8 cellular contexts compared by ENCODE assay signal in the genomic region with DNA sequence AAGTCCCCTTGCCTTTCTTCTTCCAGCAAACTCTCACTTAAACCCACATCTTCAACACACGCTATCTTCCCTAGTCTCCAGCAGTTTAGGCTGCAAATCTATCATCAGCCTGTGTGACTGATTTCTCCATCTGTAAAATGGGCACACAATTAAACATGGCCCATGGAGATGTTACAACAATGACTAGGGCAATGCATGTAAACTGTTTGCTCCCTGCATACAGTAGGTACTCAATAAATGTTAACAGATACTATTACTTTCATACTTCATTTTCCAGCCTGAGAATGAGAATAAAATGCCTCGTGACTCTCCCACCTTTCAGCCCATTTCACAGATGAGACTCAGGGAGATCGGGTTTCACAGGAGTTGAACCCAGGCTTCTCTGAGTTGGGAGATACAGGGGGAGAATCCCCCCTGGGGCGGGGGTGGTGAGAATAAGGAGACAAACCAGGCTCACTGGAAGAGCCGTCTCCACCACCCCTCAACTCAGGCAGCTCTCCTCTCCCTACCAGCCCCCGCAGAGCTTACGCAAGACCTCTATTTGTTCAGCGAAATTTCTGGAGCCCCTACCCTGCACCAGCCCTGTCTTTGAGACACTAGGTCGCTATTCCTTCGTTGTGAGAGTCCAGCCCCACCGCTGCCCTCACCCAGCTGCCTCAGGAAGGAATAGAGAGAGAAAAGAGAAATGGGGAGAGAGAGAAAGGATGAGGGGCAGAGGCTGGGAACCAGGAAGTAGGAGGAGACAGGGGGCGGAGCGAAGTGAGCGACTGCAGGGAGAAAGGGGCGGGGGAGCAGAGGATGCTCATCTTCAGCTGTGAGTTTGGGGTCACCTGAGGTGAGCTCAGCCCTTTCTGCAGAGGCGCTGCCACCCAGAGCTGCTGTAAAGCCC. TPM values are rescaled to one million over a fixed set of nuclear protein-coding genes. Genes with fewer than 3 reads are reported as not detected.
DNase-seq lines count a peak whose midpoint lies in the region; ATAC-seq and TF ChIP-seq lines count a peak whose summit lies in the region.

No MANE protein-coding gene starts in this region.

- H3K27me3 ChIP-seq in Caco-2 (replicated peaks; ENCODE audit: control insufficient read depth, insufficient read depth, low read length) (no peaks in the 10 kb centered on the region), foreskin keratinocyte (no peaks in the 10 kb centered on the region), sigmoid colon (no peaks in the 10 kb centered on the region)

- H3K27me3 Mint-ChIP-seq in Caco-2 (ENCODE audit: insufficient read depth, unreplicated experiment): no peaks in the 10 kb centered on the region
- no peaks in the 10 kb centered on the region for H3K27me3 Mint-ChIP-seq in activated CD8-positive, alpha-beta memory T cell treated with anti-CD3 and anti-CD28 coated beads, Interleukin-2, amount 10 ng/mL, durations not matched to agents 7 days and 5 days

- intact Hi-C loops in Caco-2 (cut with micrococcal nuclease; ENCODE audit: unreplicated experiment): no loop called here
- intact Hi-C loops in sigmoid colon (cut with DNase I): no loop called here

- H3K36me3 ChIP-seq in Caco-2 (ENCODE audit: control insufficient read depth, insufficient read depth, low read length): no peaks in the 10 kb centered on the region
- H3K36me3 ChIP-seq in sigmoid colon: no peaks in the 10 kb centered on the region

- no peak for TF ChIP-seq EP300 in sigmoid colon (IDR thresholded peaks at IDR 0.05)

- H3K4me1 ChIP-seq in Caco-2 (peaks cover 10% of the 10 kb centered on the region), foreskin keratinocyte (peaks cover 7% of the 10 kb centered on the region), sigmoid colon (peaks cover 0 to 20% (median 12%) of the 10 kb centered on the region in 4 donors)

- TF ChIP-seq CTCF in Caco-2 (IDR thresholded peaks at IDR 0.05; ENCODE audit: insufficient read depth in 1 of 2, low read depth in 1 of 2, low read length in 1 of 2, severe bottlenecking in 1 of 2, unreplicated experiment in 1 of 2): no peak
- TF ChIP-seq CTCF in foreskin keratinocyte (conservative IDR thresholded peaks at IDR 0.05): no peak
- TF ChIP-seq CTCF in sigmoid colon (IDR thresholded peaks at IDR 0.05): no peak

- no peak overlapping the region for H3K4me3 ChIP-seq in Caco-2 (ENCODE audit: low read depth, low read length)
- H3K4me3 ChIP-seq in sigmoid colon: peak overlapping the region in 1 of 4 donors; percentile 12

- TF ChIP-seq POLR2A in sigmoid colon (IDR thresholded peaks at IDR 0.05): no peak

- no TSS peak for BruUV-seq in Caco-2 (replicated peaks; lab: Mats Ljungman, UMichigan)

- H3K4me3 Mint-ChIP-seq in Caco-2 (ENCODE audit: unreplicated experiment): no peak overlapping the region
- peak overlapping the region; percentile 69 for H3K4me3 Mint-ChIP-seq in activated CD8-positive, alpha-beta memory T cell treated with anti-CD3 and anti-CD28 coated beads, Interleukin-2, amount 10 ng/mL, durations not matched to agents 7 days and 5 days

- no peaks in the 10 kb centered on the region for H3K36me3 Mint-ChIP-seq in Caco-2 (ENCODE audit: insufficient read depth, unreplicated experiment)
- H3K36me3 Mint-ChIP-seq in activated CD8-positive, alpha-beta memory T cell treated with anti-CD3 and anti-CD28 coated beads, Interleukin-2, amount 10 ng/mL, durations not matched to agents 7 days and 5 days: no peaks in the 10 kb centered on the region

- H3K4me1 Mint-ChIP-seq in Caco-2 (ENCODE audit: low read depth, unreplicated experiment): no peaks in the 10 kb centered on the region
- peaks cover 35% of the 10 kb centered on the region for H3K4me1 Mint-ChIP-seq in activated CD8-positive, alpha-beta memory T cell treated with anti-CD3 and anti-CD28 coated beads, Interleukin-2, amount 10 ng/mL, durations not matched to agents 7 days and 5 days

- ATAC-seq in activated CD8-positive, alpha-beta memory T cell treated with anti-CD3 and anti-CD28 coated beads, Interleukin-2, amount 10 ng/mL, durations not matched to agents 7 days and 5 days: peak; percentile 92
- ATAC-seq in foreskin keratinocyte: peak; percentile 14
- no peak for ATAC-seq in GM19324 (IDR thresholded peaks at IDR 0.05; ENCODE audit: low FRiP score, unreplicated experiment)
- ATAC-seq in GM18873 (IDR thresholded peaks at IDR 0.05; ENCODE audit: low FRiP score, unreplicated experiment): no peak
- no peak for ATAC-seq in GM18520 (IDR thresholded peaks at IDR 0.05; ENCODE audit: unreplicated experiment)

- CTCF ChIA-PET in Caco-2 (lab: Charles Lee): interaction anchor here (0.6 to 1.6 kb wide), 2 partner anchors 24 to 66 kb away, joined by 5 read pairs; no protein-coding TSS in a partner anchor
- CTCF ChIA-PET in activated CD8-positive, alpha-beta memory T cell treated with anti-CD3 and anti-CD28 coated beads, Interleukin-2, amount 10 ng/mL, durations not matched to agents 7 days and 5 days (lab: Charles Lee): interaction anchor here (0.7 to 2.2 kb wide), 13 partner anchors 11 to 123 kb away, joined by 3 to 17 read pairs (median 4); partner anchors contain the start of gene GDPD5

- H3K9me3 ChIP-seq in Caco-2 (no peaks in the 10 kb centered on the region), sigmoid colon (no peaks in the 10 kb centered on the region)

- DNase-seq in Caco-2: peak; percentile 50 to 71
- DNase-seq in NCI-H2196 treated with DMSO at 0.1 percent for 48 hours (lab: John Stamatoyannopoulos, UW; ENCODE audit: unreplicated experiment): peak; percentile 40
- DNase-seq in activated CD8-positive, alpha-beta memory T cell treated with anti-CD3 and anti-CD28 coated beads, Interleukin-2, amount 10 ng/mL, durations not matched to agents 7 days and 5 days: peak; percentile 95
- DNase-seq in foreskin keratinocyte: no peak
- no peak for DNase-seq in sigmoid colon

- H3K27ac Mint-ChIP-seq in Caco-2 (ENCODE audit: unreplicated experiment): no peak overlapping the region
- peak overlapping the region; percentile 97 for H3K27ac Mint-ChIP-seq in activated CD8-positive, alpha-beta memory T cell treated with anti-CD3 and anti-CD28 coated beads, Interleukin-2, amount 10 ng/mL, durations not matched to agents 7 days and 5 days

- no peaks in the 10 kb centered on the region for H3K9me3 Mint-ChIP-seq in Caco-2 (ENCODE audit: unreplicated experiment)
- H3K9me3 Mint-ChIP-seq in activated CD8-positive, alpha-beta memory T cell treated with anti-CD3 and anti-CD28 coated beads, Interleukin-2, amount 10 ng/mL, durations not matched to agents 7 days and 5 days (ENCODE audit: low read depth): no peaks in the 10 kb centered on the region

- H3K27ac ChIP-seq in foreskin keratinocyte (no peak overlapping the region), sigmoid colon (peak overlapping the region in 3 of 4 donors; percentile 14 to 54 (median 39))

- WGBS in sigmoid colon, 2 donors: 60 to 72% methylated on average over 16 of the region's 16 CpGs

- POLR2A ChIA-PET in Caco-2 (lab: Charles Lee): no interaction called here

RNA-seq across cellular contexts. Expression of gene KLHL35, which starts 42.1 kb away (rescaled TPM):
- total RNA-seq in Caco-2 (2022) (46.0 and 51.4 TPM in 2 replicates), foreskin keratinocyte (0.25 and 0.95 TPM in 2 replicates), sigmoid colon (1 to 10 TPM in 1 of 4 donors, under 1 TPM in 1, not detected in 2; 0.81 to 1.1 TPM)
- under 1 TPM in 1 of 2 experiments, not detected in 1; 0.47 TPM for total RNA-seq in activated CD8-positive, alpha-beta memory T cell treated with anti-CD3 and anti-CD28 coated beads, Interleukin-2, amount 10 ng/mL, durations not matched to agents 7 days and 5 days
- polyA plus RNA-seq in foreskin keratinocyte (0.23 and 1.2 TPM in 2 replicates), sigmoid colon (under 1 TPM in 1 of 3 donors, not detected in 2; 0.41 TPM)

RNA-seq across cellular contexts. Expression of gene GDPD5, which starts 50.6 kb away (rescaled TPM):
- total RNA-seq in Caco-2 (2022) (25.7 and 28.6 TPM in 2 replicates), foreskin keratinocyte (6.4 and 11.1 TPM in 2 replicates), sigmoid colon (1 to 10 TPM; 4.3 to 7.5 (median 5.8) TPM)
- 10 to 100 TPM; 11.3 to 33.9 TPM for total RNA-seq in activated CD8-positive, alpha-beta memory T cell treated with anti-CD3 and anti-CD28 coated beads, Interleukin-2, amount 10 ng/mL, durations not matched to agents 7 days and 5 days
- polyA plus RNA-seq in foreskin keratinocyte (5.1 and 8.5 TPM in 2 replicates), sigmoid colon (1 to 10 TPM in 2 of 3 donors, not detected in 1; 2.4 to 8.1 TPM)

Comparison
In these comparisons a context has a peak if more than half of its experiments do, and no peak if none do; other contexts are left out.
1. DNase-seq: peak in Caco-2 (2 of 2), NCI-H2196 treated with DMSO at 0.1 percent for 48 hours (single experiment) and activated CD8-positive, alpha-beta memory T cell treated with anti-CD3 and anti-CD28 coated beads, Interleukin-2, amount 10 ng/mL, durations not matched to agents 7 days and 5 days (single experiment); none in foreskin keratinocyte (0 of 2) and sigmoid colon (single experiment).
2. ATAC-seq: peak in activated CD8-positive, alpha-beta memory T cell treated with anti-CD3 and anti-CD28 coated beads, Interleukin-2, amount 10 ng/mL, durations not matched to agents 7 days and 5 days (single experiment) and foreskin keratinocyte (single experiment); none in GM19324 (single experiment), GM18873 (single experiment) and GM18520 (single experiment).
3. RNA of gene KLHL35, which starts 42.1 kb away (total RNA-seq): 46.0 to 51.4 TPM in Caco-2; 0.81 to 1.1 TPM in sigmoid colon, 0.47 TPM in activated CD8-positive, alpha-beta memory T cell treated with anti-CD3 and anti-CD28 coated beads, Interleukin-2, amount 10 ng/mL, durations not matched to agents 7 days and 5 days and 0.25 to 0.95 TPM in foreskin keratinocyte; every median in the first group is over 10 times any median in the second.